In the genomic region with DNA sequence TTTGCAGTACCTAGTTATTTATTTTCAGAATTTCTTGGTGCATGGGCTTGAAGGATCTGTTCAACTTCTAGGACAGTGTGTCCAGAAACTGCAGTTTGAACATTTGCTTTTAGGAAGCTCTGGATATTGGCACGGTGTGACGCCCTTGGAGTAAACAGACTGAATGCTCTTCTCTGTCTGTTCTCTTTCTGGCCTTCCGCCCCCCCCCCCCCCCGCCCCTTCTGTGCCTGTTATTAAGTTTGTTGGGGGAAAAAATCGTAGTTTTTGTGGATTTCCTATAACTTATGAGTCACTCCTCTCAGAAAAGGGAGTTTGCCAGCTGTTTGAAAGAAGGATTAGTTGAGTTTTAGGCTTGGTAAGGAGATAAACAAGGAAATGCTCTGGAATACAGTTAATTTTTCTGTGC, we compare ENCODE assay signal across 8 cellular contexts. TPM values are rescaled to one million over a fixed set of nuclear protein-coding genes. Genes with fewer than 3 reads are reported as not detected.
A peak's percentile ranks its signal among the peaks of the same experiment; 100 is the strongest.
DNase-seq lines count a peak whose midpoint lies in the region; ATAC-seq, FAIRE-seq and TF ChIP-seq lines count a peak whose summit lies in the region.

No MANE protein-coding gene starts in this region.

- H3K4me3 Mint-ChIP-seq in activated T-cell treated with anti-CD3 and anti-CD28 coated beads, Interleukin-2, amount 50 U/mL, for 24 hours = peak overlapping the region; percentile 83

- peak overlapping the region; percentile 60 for H3K27ac Mint-ChIP-seq in activated T-cell treated with anti-CD3 and anti-CD28 coated beads, Interleukin-2, amount 50 U/mL, for 24 hours

- no peak for TF ChIP-seq POLR2A in spleen (IDR thresholded peaks at IDR 0.05)

- TF ChIP-seq CTCF in bronchial epithelial cell (IDR thresholded peaks at IDR 0.05; ENCODE audit: insufficient read depth, low read length, severe bottlenecking) = no peak
- TF ChIP-seq CTCF in spleen (IDR thresholded peaks at IDR 0.05 in 8 of 11, conservative IDR thresholded peaks at IDR 0.05 in 3 of 11) = no peak

- DNase-seq in activated T-cell treated with anti-CD3 and anti-CD28 coated beads, Interleukin-2, amount 50 U/mL, for 24 hours = no peak
- DNase-seq in activated T-cell treated with anti-CD3 and anti-CD28 coated beads for 4 hours (no peak), NCI-H226 (peak; percentile 1), bronchial epithelial cell (ENCODE audit: low read depth) (no peak), inferior parietal cortex (ENCODE audit: extremely low spot score) (peak; percentile 62), spleen (no peak)
- DNase-seq in stimulated activated CD4-positive, alpha-beta T cell treated with anti-CD3 and anti-CD28 coated beads, Interleukin-4, amount 100 ng/mL, for 1 hour = no peak

- ATAC-seq in GM21381 (IDR thresholded peaks at IDR 0.05; ENCODE audit: unreplicated experiment) = no peak

- peaks cover 0 to 55% (median 30%) of the 10 kb centered on the region in 6 donors for H3K4me1 ChIP-seq in spleen

- H3K27ac ChIP-seq in spleen = peak overlapping the region; percentile 57 to 89 (median 87)

- 4 to 10% (median 8%) methylated on average over 4 to 5 of the region's 5 CpGs for WGBS in spleen, 5 donors

- H3K4me3 ChIP-seq in bronchial epithelial cell (ENCODE audit: low read depth, low read length) (peak overlapping the region; percentile 84), spleen (peak overlapping the region; percentile 58 to 86 (median 68))

- peaks cover 28% of the 10 kb centered on the region for H3K4me1 Mint-ChIP-seq in activated T-cell treated with anti-CD3 and anti-CD28 coated beads, Interleukin-2, amount 50 U/mL, for 24 hours (ENCODE audit: low read depth)

- no peaks in the 10 kb centered on the region for H3K9me3 ChIP-seq in spleen

- FAIRE-seq in bronchial epithelial cell (lab: Jason Lieb, UNC) = no peak

- H3K36me3 ChIP-seq in bronchial epithelial cell (ENCODE audit: control insufficient read depth, insufficient read depth, low read length) (no peaks in the 10 kb centered on the region), spleen (no peaks in the 10 kb centered on the region)

- H3K27me3 Mint-ChIP-seq in activated T-cell treated with anti-CD3 and anti-CD28 coated beads, Interleukin-2, amount 50 U/mL, for 24 hours = peaks cover 31% of the 10 kb centered on the region

- intact Hi-C loops in spleen (cut with DNase I; ENCODE audit: low total_unique reads) = no loop called here

- H3K27me3 ChIP-seq in bronchial epithelial cell (ENCODE audit: control insufficient read depth, insufficient read depth, low read length) = no peaks in the 10 kb centered on the region
- H3K27me3 ChIP-seq in spleen (replicated peaks in 1 of 7) = peaks cover 0 to 17% (median 0%) of the 10 kb centered on the region in 7 donors

- H3K9me3 Mint-ChIP-seq in activated T-cell treated with anti-CD3 and anti-CD28 coated beads, Interleukin-2, amount 50 U/mL, for 24 hours = no peaks in the 10 kb centered on the region

- H3K36me3 Mint-ChIP-seq in activated T-cell treated with anti-CD3 and anti-CD28 coated beads, Interleukin-2, amount 50 U/mL, for 24 hours (ENCODE audit: low read depth) = peaks cover 1% of the 10 kb centered on the region

RNA-seq across cellular contexts. Expression of a gene that starts 1.2 kb away (rescaled TPM):
- total RNA-seq in bronchial epithelial cell = 29.1 and 32.9 TPM in 2 replicates
- total RNA-seq in spleen = 10 to 100 TPM; 13.2 to 33.0 (median 24.2) TPM
- polyA plus RNA-seq in spleen = 10 to 100 TPM in 1 of 3 donors, 1 to 10 TPM in 2; 7.6 to 11.1 (median 8.5) TPM

Comparison
In these comparisons a context has a peak if more than half of its experiments do, and no peak if none do; other contexts are left out.
1. DNase-seq: peak in NCI-H226 (single experiment) and inferior parietal cortex (single experiment); none in activated T-cell treated with anti-CD3 and anti-CD28 coated beads, Interleukin-2, amount 50 U/mL, for 24 hours (single experiment), activated T-cell treated with anti-CD3 and anti-CD28 coated beads for 4 hours (single experiment), bronchial epithelial cell (single experiment), spleen (single experiment) and stimulated activated CD4-positive, alpha-beta T cell treated with anti-CD3 and anti-CD28 coated beads, Interleukin-4, amount 100 ng/mL, for 1 hour (single experiment).